Comparison of ENCODE assay signal across 10 cellular contexts in the genomic region with DNA sequence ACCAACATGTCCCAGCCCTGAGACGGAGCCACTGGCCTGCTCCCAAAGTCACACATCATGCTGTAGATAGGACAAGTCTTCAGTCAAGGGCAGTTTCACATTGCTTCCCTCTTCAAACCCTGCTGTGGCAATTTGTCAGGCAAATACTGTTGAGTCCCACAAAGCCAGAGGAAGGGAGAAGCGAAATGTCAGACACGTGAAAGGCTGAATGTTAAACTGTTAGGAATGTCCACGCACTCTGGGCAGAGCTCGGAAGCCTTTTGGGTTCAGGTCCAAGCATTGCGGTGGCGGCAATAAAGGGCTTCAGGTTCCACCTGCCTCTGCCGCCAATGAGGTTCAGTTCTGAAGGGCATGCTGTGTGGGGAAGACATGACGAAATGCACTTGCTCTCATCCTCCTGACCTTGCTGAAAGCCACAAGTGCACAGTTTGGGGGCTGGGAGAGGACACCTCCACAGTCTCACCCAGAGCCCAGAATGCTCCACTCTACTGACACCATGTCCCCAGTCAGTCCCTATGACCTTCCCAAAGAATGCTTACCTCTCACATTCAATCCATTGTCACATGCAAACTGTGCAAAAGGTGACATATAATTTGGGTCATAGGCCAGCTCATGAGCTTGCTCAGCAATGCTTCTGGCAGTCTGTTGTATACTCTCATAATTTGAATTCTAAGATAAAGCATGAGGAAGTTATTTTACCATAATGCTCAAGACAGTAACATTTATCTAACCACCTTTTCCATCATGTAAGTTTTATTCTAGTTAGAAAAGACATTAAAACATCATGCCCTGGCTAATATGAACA. TPM values are rescaled to one million over a fixed set of nuclear protein-coding genes. Genes with fewer than 3 reads are reported as not detected.
DNase-seq lines count a peak whose midpoint lies in the region; TF ChIP-seq lines count a peak whose summit lies in the region.
"Had no signal": no experiment of that assay in that cellular context is flagged by ENCODE, and none has a peak within 500 bp of the region (broad histone marks: within the 10 kb centered on the region; RNA-seq: fewer than 3 reads in every experiment).

No MANE protein-coding gene starts in this region.

- H3K27ac Mint-ChIP-seq in CD14-positive monocyte (peak overlapping the region in 4 of 7 donors; percentile 1 to 50 (median 28)), osteocyte (ENCODE audit: unreplicated experiment) (peak overlapping the region; percentile 20)

- DNase-seq in CD14-positive monocyte (ENCODE audit: low spot score) (no peak), NCI-H774 (lab: John Stamatoyannopoulos, UW) (peak; percentile 82), fibroblast of mammary gland (ENCODE audit: low read depth) (peak; percentile 44), osteocyte (ENCODE audit: extremely low spot score, unreplicated experiment) (no peak), foreskin melanocyte (no peak), posterior cingulate gyrus (no peak), CD1c-positive myeloid dendritic cell (ENCODE audit: extremely low spot score) (no peak), caudate nucleus (lab: John Stamatoyannopoulos, UW) (no peak)
- DNase-seq: effector CD4-positive, alpha-beta T cell; SHP77 had no signal

- H3K27me3 Mint-ChIP-seq in CD14-positive monocyte (ENCODE audit: low read depth in 3 of 3) = no peaks in the 10 kb centered on the region
- no peaks in the 10 kb centered on the region for H3K27me3 Mint-ChIP-seq in osteocyte (ENCODE audit: unreplicated experiment)

- no peak overlapping the region for H3K4me3 ChIP-seq in fibroblast of mammary gland (ENCODE audit: control insufficient read depth, low read depth, low read length)

- H3K36me3 Mint-ChIP-seq in CD14-positive monocyte = peaks cover 67 to 96% of the 10 kb centered on the region in 2 donors
- H3K36me3 Mint-ChIP-seq in osteocyte (ENCODE audit: unreplicated experiment) = peaks cover 19% of the 10 kb centered on the region

- H3K4me3 Mint-ChIP-seq in CD14-positive monocyte = no peak overlapping the region
- H3K4me3 Mint-ChIP-seq in osteocyte (ENCODE audit: unreplicated experiment) = no peak overlapping the region

- H3K27ac ChIP-seq in caudate nucleus (ENCODE audit: low read depth, low read length) = no peak overlapping the region

- intact Hi-C loops in CD14-positive monocyte (cut with micrococcal nuclease) = no loop called here
- intact Hi-C loops in posterior cingulate gyrus (cut with DNase I) = no loop called here

- TF ChIP-seq CTCF in CD14-positive monocyte (IDR thresholded peaks at IDR 0.05) (no peak), fibroblast of mammary gland (conservative IDR thresholded peaks at IDR 0.05; ENCODE audit: control insufficient read depth, insufficient read depth, low read depth, low read length) (no peak), osteocyte (IDR thresholded peaks at IDR 0.05) (no peak)

- H3K4me1 Mint-ChIP-seq in CD14-positive monocyte (peaks cover 2% of the 10 kb centered on the region), osteocyte (ENCODE audit: unreplicated experiment) (peaks cover 2% of the 10 kb centered on the region)

- no peaks in the 10 kb centered on the region for H3K9me3 Mint-ChIP-seq in CD14-positive monocyte
- H3K9me3 Mint-ChIP-seq in osteocyte (ENCODE audit: unreplicated experiment) = no peaks in the 10 kb centered on the region

RNA-seq across cellular contexts. Expression of gene RAD9B, which starts 35.7 kb away (rescaled TPM):
- polyA plus RNA-seq in CD14-positive monocyte = 1 to 10 TPM; 1.3 to 3.0 TPM
- 0.44 and 0.64 TPM in 2 replicates for total RNA-seq in osteocyte

RNA-seq across cellular contexts. Expression of gene VPS29, which starts 35.9 kb away (rescaled TPM):
- 100 to 1,000 TPM; 342 to 409 TPM for polyA plus RNA-seq in CD14-positive monocyte
- total RNA-seq in osteocyte = 73.5 and 75.8 TPM in 2 replicates

RNA-seq across cellular contexts. Expression of gene PPTC7, which starts 45.3 kb away (rescaled TPM):
- 10 to 100 TPM; 11.6 to 15.1 TPM for polyA plus RNA-seq in CD14-positive monocyte
- 13.3 and 14.4 TPM in 2 replicates for total RNA-seq in osteocyte

Comparison
In these comparisons a context has a peak if more than half of its experiments do, and no peak if none do; other contexts are left out.
1. DNase-seq: peak in NCI-H774 (single experiment) and fibroblast of mammary gland (single experiment); none in CD14-positive monocyte (single experiment), osteocyte (single experiment), foreskin melanocyte (single experiment), posterior cingulate gyrus (0 of 10), CD1c-positive myeloid dendritic cell (single experiment) and caudate nucleus (0 of 61).